ENCODE assay signal across 8 cellular contexts in genomic region chr10:132538790-132539421, GRCh38. TPM values are rescaled to one million over a fixed set of nuclear protein-coding genes. Genes with fewer than 3 reads are reported as not detected.
DNase-seq lines count a peak whose midpoint lies in the region; ATAC-seq and TF ChIP-seq lines count a peak whose summit lies in the region.

No MANE protein-coding gene starts in this region.

- peaks cover 3% of the 10 kb centered on the region for H3K36me3 Mint-ChIP-seq in CD4-positive, CD25-positive, alpha-beta regulatory T cell

- H3K27me3 ChIP-seq in CD4-positive, CD25-positive, alpha-beta regulatory T cell (ENCODE audit: control insufficient read depth, insufficient read depth, low read length): no peaks in the 10 kb centered on the region
- H3K27me3 ChIP-seq in endocrine pancreas (ENCODE audit: control insufficient read depth, insufficient read depth, low read length) (no peaks in the 10 kb centered on the region), neuron (ENCODE audit: insufficient read depth, low read length) (no peaks in the 10 kb centered on the region)

- peak overlapping the region; percentile 60 for H3K9ac ChIP-seq in endocrine pancreas (ENCODE audit: control insufficient read depth, insufficient read depth, low read length)

- no peak for DNase-seq in CD4-positive, CD25-positive, alpha-beta regulatory T cell
- DNase-seq in NB4 (ENCODE audit: low read depth) (peak; percentile 52), NCI-H446 treated with DMSO at 0.1 percent for 48 hours (lab: John Stamatoyannopoulos, UW) (no peak), NCI-H2029 (lab: John Stamatoyannopoulos, UW) (no peak), NCI-H524 treated with DMSO at 0.1 percent for 48 hours (lab: John Stamatoyannopoulos, UW) (no peak)

- no peak for ATAC-seq in CD4-positive, CD25-positive, alpha-beta regulatory T cell (ENCODE audit: low read depth in 2 of 2)
- no peak for ATAC-seq in GM21576 (IDR thresholded peaks at IDR 0.05; ENCODE audit: unreplicated experiment)

- TF ChIP-seq CTCF in NB4 (IDR thresholded peaks at IDR 0.05; ENCODE audit: low read depth, low read length): no peak

- H3K36me3 ChIP-seq in CD4-positive, CD25-positive, alpha-beta regulatory T cell (ENCODE audit: control insufficient read depth, insufficient read depth, low read length): no peaks in the 10 kb centered on the region
- H3K36me3 ChIP-seq in endocrine pancreas (ENCODE audit: control insufficient read depth, insufficient read depth, low read length) (no peaks in the 10 kb centered on the region), neuron (ENCODE audit: insufficient read depth, low read length) (no peaks in the 10 kb centered on the region)

- TF ChIP-seq POLR2A in NB4 (IDR thresholded peaks at IDR 0.05; ENCODE audit: extremely low read depth, insufficient read length): no peak

- peak overlapping the region; percentile 91 to 94 (median 91) for H3K27ac Mint-ChIP-seq in CD4-positive, CD25-positive, alpha-beta regulatory T cell

- peaks cover 8 to 72% (median 46%) of the 10 kb centered on the region in 4 donors for H3K4me1 Mint-ChIP-seq in CD4-positive, CD25-positive, alpha-beta regulatory T cell

- H3K27me3 Mint-ChIP-seq in CD4-positive, CD25-positive, alpha-beta regulatory T cell: peaks cover 6% of the 10 kb centered on the region

- peak overlapping the region; percentile 92 to 97 (median 94) for H3K4me3 Mint-ChIP-seq in CD4-positive, CD25-positive, alpha-beta regulatory T cell

- H3K9me3 ChIP-seq in CD4-positive, CD25-positive, alpha-beta regulatory T cell (ENCODE audit: control insufficient read depth in 2 of 2, low read length in 2 of 2): no peaks in the 10 kb centered on the region
- H3K9me3 ChIP-seq in endocrine pancreas (ENCODE audit: control insufficient read depth, low read length): no peaks in the 10 kb centered on the region
- no peaks in the 10 kb centered on the region for H3K9me3 ChIP-seq in neuron (ENCODE audit: low read length)

- peaks cover 55% of the 10 kb centered on the region for H3K4me1 ChIP-seq in CD4-positive, CD25-positive, alpha-beta regulatory T cell (ENCODE audit: control insufficient read depth, insufficient read depth, low read length, poor library complexity, severe bottlenecking)
- H3K4me1 ChIP-seq in endocrine pancreas (ENCODE audit: control insufficient read depth, insufficient read depth, low read length) (no peaks in the 10 kb centered on the region), neuron (ENCODE audit: insufficient read depth, low read length) (peaks cover 40% of the 10 kb centered on the region)

- no peak overlapping the region for H2AFZ ChIP-seq in neuron (ENCODE audit: low read depth, low read length)

- peak overlapping the region; percentile 76 for H3K27ac ChIP-seq in CD4-positive, CD25-positive, alpha-beta regulatory T cell (ENCODE audit: insufficient read depth, low read length, poor library complexity, severe bottlenecking)

- peaks cover 0 to 2% (median 0%) of the 10 kb centered on the region in 7 donors for H3K9me3 Mint-ChIP-seq in CD4-positive, CD25-positive, alpha-beta regulatory T cell

- peak overlapping the region; percentile 64 for H3K4me3 ChIP-seq in CD4-positive, CD25-positive, alpha-beta regulatory T cell (ENCODE audit: low read depth, low read length)
- peak overlapping the region; percentile 92 for H3K4me3 ChIP-seq in NB4 (ENCODE audit: low read depth, low read length)
- no peak overlapping the region for H3K4me3 ChIP-seq in endocrine pancreas (ENCODE audit: control insufficient read depth, insufficient read depth, low read length)
- peak overlapping the region; percentile 70 for H3K4me3 ChIP-seq in neuron (ENCODE audit: low read length)

RNA-seq across cellular contexts. Expression of gene INPP5A, which starts 1.3 kb away (rescaled TPM):
- total RNA-seq in CD4-positive, CD25-positive, alpha-beta regulatory T cell: 21.3 TPM
- polyA plus RNA-seq in CD4-positive, CD25-positive, alpha-beta regulatory T cell: 1 to 10 TPM in 2 of 4 donors, under 1 TPM in 2; 0.66 to 1.7 (median 0.89) TPM
